8 cellular contexts compared by ENCODE assay signal in the genomic region with DNA sequence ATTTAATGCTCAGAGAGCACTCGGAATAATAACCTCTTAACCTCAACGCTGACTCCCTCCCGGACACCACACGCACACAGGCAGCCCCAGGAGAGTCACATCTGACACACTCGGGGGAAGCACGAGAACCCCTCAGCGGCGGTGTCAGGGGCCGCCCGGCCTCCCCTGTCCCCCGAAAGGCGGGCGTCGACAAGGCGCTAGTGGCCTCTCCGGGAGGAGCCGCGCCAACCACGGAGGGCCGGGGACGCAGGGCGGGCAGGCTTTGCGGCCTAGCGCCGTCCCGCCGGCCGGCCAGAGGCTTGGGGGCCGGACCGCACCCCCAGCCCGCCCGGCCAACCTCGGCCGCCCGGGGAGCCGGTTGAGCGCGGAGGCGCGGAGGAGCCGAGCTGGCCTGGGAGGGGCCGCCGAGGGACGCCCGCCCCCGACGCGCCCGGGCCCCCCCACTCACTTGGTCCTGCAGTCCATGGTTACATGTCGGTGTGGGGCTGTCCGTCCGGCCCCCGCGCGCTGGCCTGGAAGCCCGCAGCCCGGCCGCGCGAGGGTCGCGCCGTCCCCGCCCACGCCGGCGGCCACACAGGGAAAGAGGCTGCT. TPM values are rescaled to one million over a fixed set of nuclear protein-coding genes. Genes with fewer than 3 reads are reported as not detected.
DNase-seq lines count a peak whose midpoint lies in the region; TF ChIP-seq lines count a peak whose summit lies in the region.

No MANE protein-coding gene starts in this region.

- intact Hi-C loops in Caco-2 (cut with micrococcal nuclease; ENCODE audit: unreplicated experiment): loop anchor here (1.0 to 5.0 kb wide), 3 partner anchors 94 to 154 kb away; partner anchors contain the start of gene LHX9

- peak; percentile 56 to 74 for DNase-seq in Caco-2
- peak; percentile 71 for DNase-seq in GM20000 (ENCODE audit: low spot score)
- DNase-seq in HK-2 (ENCODE audit: unreplicated experiment): peak; percentile 54
- DNase-seq in WERI-Rb-1: peak; percentile 76
- peak in 20 of 61 donors; percentile 3 to 62 (median 39) for DNase-seq in caudate nucleus (lab: John Stamatoyannopoulos, UW)
- DNase-seq in stimulated activated CD4-positive, alpha-beta T cell treated with anti-CD3 and anti-CD28 coated beads, Interleukin-4, amount 100 ng/mL, for 1 hour: peak; percentile 54
- no peak for DNase-seq in mesenteric fat pad (ENCODE audit: low spot score)

- no peaks in the 10 kb centered on the region for H3K9me3 ChIP-seq in Caco-2
- no peaks in the 10 kb centered on the region for H3K9me3 ChIP-seq in WERI-Rb-1 (ENCODE audit: severe bottlenecking)

- no peaks in the 10 kb centered on the region for H3K36me3 ChIP-seq in Caco-2 (ENCODE audit: control insufficient read depth, insufficient read depth, low read length)
- peaks cover 20% of the 10 kb centered on the region; the same call in 1 of the 2 replicates for H3K36me3 ChIP-seq in WERI-Rb-1

- H3K4me3 ChIP-seq in Caco-2 (ENCODE audit: low read depth, low read length) (peak overlapping the region; percentile 66), WERI-Rb-1 (ENCODE audit: low read depth, low read length) (peak overlapping the region; percentile 99)

- peak overlapping the region; percentile 80 for H3K27ac Mint-ChIP-seq in Caco-2 (ENCODE audit: unreplicated experiment)

- no peaks in the 10 kb centered on the region for H3K36me3 Mint-ChIP-seq in Caco-2 (ENCODE audit: insufficient read depth, unreplicated experiment)

- BruUV-seq in Caco-2 (replicated peaks; lab: Mats Ljungman, UMichigan): no TSS peak

- H3K4me1 Mint-ChIP-seq in Caco-2 (ENCODE audit: low read depth, unreplicated experiment): peaks cover 7% of the 10 kb centered on the region

- no peaks in the 10 kb centered on the region for H3K27me3 Mint-ChIP-seq in Caco-2 (ENCODE audit: insufficient read depth, unreplicated experiment)

- POLR2A ChIA-PET in Caco-2 (lab: Charles Lee): no interaction called here

- H3K9me3 Mint-ChIP-seq in Caco-2 (ENCODE audit: unreplicated experiment): no peaks in the 10 kb centered on the region

- peak overlapping the region; percentile 83 for H3K4me3 Mint-ChIP-seq in Caco-2 (ENCODE audit: unreplicated experiment)

- H3K27me3 ChIP-seq in Caco-2 (replicated peaks; ENCODE audit: control insufficient read depth, insufficient read depth, low read length) (no peaks in the 10 kb centered on the region), WERI-Rb-1 (ENCODE audit: insufficient read depth, low read depth, severe bottlenecking) (no peaks in the 10 kb centered on the region), layer of hippocampus (ENCODE audit: control insufficient read depth, insufficient read depth, low read length) (no peaks in the 10 kb centered on the region)

- 0 out of 2 replicates have a peak, but pooled peaks cover 17% of the 10 kb centered on the region for H3K4me1 ChIP-seq in Caco-2

- TF ChIP-seq CTCF in Caco-2 (IDR thresholded peaks at IDR 0.05; ENCODE audit: insufficient read depth in 1 of 2, low read depth in 1 of 2, low read length in 1 of 2, severe bottlenecking in 1 of 2, unreplicated experiment in 1 of 2) (no peak), GM20000 (IDR thresholded peaks at IDR 0.05; ENCODE audit: extremely low read depth, missing control alignments) (no peak), WERI-Rb-1 (IDR thresholded peaks at IDR 0.05; ENCODE audit: low read depth, low read length) (0 out of 2 replicates have a peak, but pooled peaks have one; percentile 7)

- CTCF ChIA-PET in Caco-2 (lab: Charles Lee): interaction anchor here (0.6 to 0.7 kb wide), 2 partner anchors 82 to 126 kb away, joined by 4 read pairs; no protein-coding TSS in a partner anchor

- H3K27ac ChIP-seq in WERI-Rb-1: peak overlapping the region; percentile 77
- H3K27ac ChIP-seq in caudate nucleus (ENCODE audit: low read depth, low read length): peak overlapping the region; percentile 76
- H3K27ac ChIP-seq in layer of hippocampus (ENCODE audit: low read depth, low read length): peak overlapping the region; percentile 59

RNA-seq across cellular contexts. Expression of gene DENND1B, which starts 0.5 kb away (rescaled TPM):
- 9.4 and 9.6 TPM in 2 replicates for total RNA-seq in Caco-2 (2022)
- total RNA-seq in mesenteric fat pad: 7.1 TPM
